15 cellular contexts compared by ENCODE assay signal in the genomic region with DNA sequence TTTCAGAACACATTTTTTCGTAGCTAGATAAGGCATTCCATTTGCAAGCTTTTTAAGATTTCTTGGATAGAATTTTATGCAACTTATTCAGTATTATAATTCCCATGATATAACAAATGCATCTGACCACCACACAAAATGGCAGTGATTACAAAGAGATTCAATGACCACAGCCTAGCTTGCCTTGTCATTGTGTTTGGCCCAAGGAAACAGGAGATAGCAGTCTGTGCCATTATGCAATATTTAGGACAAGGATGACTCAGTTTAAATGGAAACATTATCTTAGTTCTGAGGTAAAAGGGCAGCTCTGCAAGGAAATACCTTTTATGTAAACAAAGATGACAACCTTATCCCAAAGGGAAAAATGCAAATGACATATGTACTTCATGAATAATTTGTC.
A peak's percentile ranks its signal among the peaks of the same experiment; 100 is the strongest.
DNase-seq lines count a peak whose midpoint lies in the region; ATAC-seq and TF ChIP-seq lines count a peak whose summit lies in the region.
"Had no signal": no experiment of that assay in that cellular context is flagged by ENCODE, and none has a peak within 500 bp of the region (broad histone marks: within the 10 kb centered on the region; RNA-seq: fewer than 3 reads in every experiment).

No MANE protein-coding gene starts in this region.

- H4K20me1 ChIP-seq in PC-9 (ENCODE audit: insufficient read depth) = no peaks in the 10 kb centered on the region

- intact Hi-C loops in PC-9 (cut with micrococcal nuclease; ENCODE audit: unreplicated experiment) (loop anchor here (10.0 kb wide), 3 partner anchors 78 to 788 kb away; no protein-coding TSS in a partner anchor), tibial artery (cut with DNase I; ENCODE audit: low total_unique reads) (no loop called here)

- H3K4me3 ChIP-seq in PC-9 (no peak overlapping the region), tibial artery (no peak overlapping the region)

- 0 out of 2 replicates have a peak overlapping the region, but pooled peaks have one; percentile 1 for H3K4me2 ChIP-seq in PC-9

- H3K27ac ChIP-seq in PC-9 (no peak overlapping the region), tibial artery (no peak overlapping the region)

- H3K36me3 ChIP-seq in PC-9 (ENCODE audit: low read depth) (no peaks in the 10 kb centered on the region), tibial artery (no peaks in the 10 kb centered on the region)
- H3K36me3 ChIP-seq: BE2C had no signal

- H3K4me1 ChIP-seq in PC-9 (replicated peaks; ENCODE audit: insufficient read depth) = peaks cover 13% of the 10 kb centered on the region
- H3K4me1 ChIP-seq in tibial artery = no peaks in the 10 kb centered on the region

- POLR2A ChIA-PET in PC-9 (lab: Charles Lee; ENCODE audit: unreplicated experiment) = interaction anchor here (0.8 kb wide), 1 partner anchor 865 kb away, joined by 3 read pairs; no protein-coding TSS in a partner anchor

- no peaks in the 10 kb centered on the region for H3K9me2 ChIP-seq in PC-9 (ENCODE audit: insufficient read depth)

- H2AFZ ChIP-seq in PC-9 = no peak overlapping the region

- ATAC-seq in omental fat pad (ENCODE audit: low FRiP score) = peak; percentile 38

- no peaks in the 10 kb centered on the region for H3F3A ChIP-seq in PC-9 (ENCODE audit: insufficient read depth, low read depth)

- DNase-seq in ELR (ENCODE audit: low read depth) (peak; percentile 74), PC-9 (peak in 1 of 2 experiments; percentile 63), dedifferentiated amniotic fluid mesenchymal stem cell (ENCODE audit: extremely low spot score) (peak; percentile 49), omental fat pad (ENCODE audit: low spot score) (no peak), activated gamma-delta T cell (lab: John Stamatoyannopoulos, UW) (no peak), NCI-H2029 treated with DMSO at 0.1 percent for 48 hours (lab: John Stamatoyannopoulos, UW) (no peak), ecto neural progenitor cell (ENCODE audit: low spot score) (no peak), tibial artery (no peak)
- DNase-seq: activated CD4-positive, alpha-beta T cell treated with anti-CD3 and anti-CD28 coated beads, Interleukin-2, amount 10 ng/mL, durations not matched to agents 24 days and 14 days; activated T-cell treated with anti-CD3 and anti-CD28 coated beads, Interleukin-2, amount 50 U/mL, for 48 hours; BE2C; effector CD8-positive, alpha-beta T cell; glutamatergic neuron; NCI-H1436 treated with DMSO at 0.1 percent for 48 hours; NCI-H526 treated with DMSO at 0.1 percent for 48 hours had no signal

- BruUV-seq in PC-9 (replicated peaks; lab: Mats Ljungman, UMichigan) = no TSS peak

- H3K79me2 ChIP-seq in PC-9 (ENCODE audit: low read depth) = no peaks in the 10 kb centered on the region

- TF ChIP-seq CTCF in PC-9 (conservative IDR thresholded peaks at IDR 0.05) (no peak), omental fat pad (IDR thresholded peaks at IDR 0.05) (no peak), tibial artery (IDR thresholded peaks at IDR 0.05) (no peak)

- no peaks in the 10 kb centered on the region for H3K27me3 ChIP-seq in PC-9 (ENCODE audit: insufficient read depth, low read depth)
- no peaks in the 10 kb centered on the region for H3K27me3 ChIP-seq in tibial artery
- H3K27me3 ChIP-seq: BE2C had no signal

- H3K9me3 ChIP-seq in PC-9 (ENCODE audit: insufficient read depth, low read depth) (no peaks in the 10 kb centered on the region), tibial artery (no peaks in the 10 kb centered on the region)
- H3K9me3 ChIP-seq: BE2C had no signal

- CTCF ChIA-PET in PC-9 (lab: Charles Lee) = no interaction called here

Comparison
In these comparisons a context has a peak if more than half of its experiments do, and no peak if none do; other contexts are left out.
1. DNase-seq: peak in ELR (single experiment) and dedifferentiated amniotic fluid mesenchymal stem cell (single experiment); none in omental fat pad (single experiment), activated gamma-delta T cell (single experiment), NCI-H2029 treated with DMSO at 0.1 percent for 48 hours (single experiment), ecto neural progenitor cell (single experiment) and tibial artery (0 of 2).